ENCODE assay signal across 2 cellular contexts in the genomic region with DNA sequence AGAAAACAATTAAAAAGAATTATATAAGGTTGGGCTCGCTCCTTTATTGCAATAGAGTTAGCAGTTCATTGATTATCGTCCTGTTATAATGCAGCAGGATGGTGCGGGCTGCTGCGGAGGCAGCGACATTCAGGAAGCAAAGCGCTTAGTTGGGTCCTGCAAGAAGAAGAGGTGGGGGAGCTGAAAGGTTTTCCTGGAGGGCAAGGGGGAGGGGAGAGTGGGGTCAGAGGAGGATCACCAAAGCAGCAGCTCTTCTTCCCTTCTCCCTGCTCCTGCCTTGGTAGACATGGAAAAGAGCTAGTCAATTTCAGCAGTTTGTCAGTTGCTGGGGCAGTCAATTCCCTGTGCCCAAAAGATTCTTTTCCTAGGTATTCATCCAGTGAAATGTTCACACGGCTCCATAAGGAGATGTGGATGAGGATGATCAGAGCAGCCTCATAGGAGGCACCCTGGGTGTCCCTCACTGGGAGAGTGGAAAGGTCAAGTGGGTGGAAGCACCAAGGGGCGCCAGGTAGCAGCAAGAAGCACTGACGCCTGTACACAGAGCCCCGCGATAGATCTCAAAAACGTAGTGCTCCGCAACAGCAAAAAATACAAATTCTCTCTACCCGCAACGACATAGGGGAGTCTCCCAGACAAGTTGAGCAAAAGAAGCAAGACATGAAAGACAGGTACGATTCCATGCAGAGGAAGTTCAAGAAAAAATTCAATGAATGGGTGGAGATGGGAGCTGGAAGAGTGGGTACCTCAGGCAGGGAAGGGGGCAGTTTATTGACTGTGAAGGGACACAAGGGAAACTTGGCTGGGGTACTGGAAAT.
A peak's percentile ranks its signal among the peaks of the same experiment; 100 is the strongest.
TF ChIP-seq lines count a peak whose summit lies in the region.

No MANE protein-coding gene starts in this region.

TF ChIP-seq in HepG2, 621 proteins besides CTCF, POLR2A, EP300 and RAD21 (continues in another document):
- TF ChIP-seq TFDP2 (CRISPR knock-in tag; IDR thresholded peaks at IDR 0.05) (no peak), ZSCAN9 (CRISPR knock-in tag; IDR thresholded peaks at IDR 0.05; ENCODE audit: borderline replicate concordance) (no peak), ZNF652 (CRISPR knock-in tag; IDR thresholded peaks at IDR 0.05; ENCODE audit: borderline replicate concordance, low read depth) (no peak), ZNF446 (CRISPR knock-in tag; IDR thresholded peaks at IDR 0.05) (no peak), ZNF430 (CRISPR knock-in tag; IDR thresholded peaks at IDR 0.05) (0 out of 2 replicates have a peak, but pooled peaks have one; percentile 21), NFIB (CRISPR knock-in tag; IDR thresholded peaks at IDR 0.05; ENCODE audit: borderline replicate concordance) (0 out of 2 replicates have a peak, but pooled peaks have one; percentile 21), ZNF512B (CRISPR knock-in tag; IDR thresholded peaks at IDR 0.05; ENCODE audit: borderline replicate concordance) (no peak), CEBPG (CRISPR knock-in tag; IDR thresholded peaks at IDR 0.05) (no peak), ZNF747 (CRISPR knock-in tag; IDR thresholded peaks at IDR 0.05; ENCODE audit: borderline replicate concordance) (no peak), U2AF2 (IDR thresholded peaks at IDR 0.05; ENCODE audit: low read depth, low read length) (no peak), NCOA1 (CRISPR knock-in tag; IDR thresholded peaks at IDR 0.05) (no peak), SP140L (CRISPR knock-in tag; IDR thresholded peaks at IDR 0.05; ENCODE audit: borderline replicate concordance) (no peak), ZSCAN12 (CRISPR knock-in tag; IDR thresholded peaks at IDR 0.05) (no peak), NR2F6 (IDR thresholded peaks at IDR 0.05) (no peak), NR2F6 (CRISPR knock-in tag; IDR thresholded peaks at IDR 0.05) (peak; percentile 21; the same call in 1 of the 2 replicates), ZSCAN25 (CRISPR knock-in tag; IDR thresholded peaks at IDR 0.05) (no peak), DNMT1 (CRISPR knock-in tag; IDR thresholded peaks at IDR 0.05) (no peak), ZSCAN30 (CRISPR knock-in tag; IDR thresholded peaks at IDR 0.05) (no peak)
- TF ChIP-seq, protein P1, sequence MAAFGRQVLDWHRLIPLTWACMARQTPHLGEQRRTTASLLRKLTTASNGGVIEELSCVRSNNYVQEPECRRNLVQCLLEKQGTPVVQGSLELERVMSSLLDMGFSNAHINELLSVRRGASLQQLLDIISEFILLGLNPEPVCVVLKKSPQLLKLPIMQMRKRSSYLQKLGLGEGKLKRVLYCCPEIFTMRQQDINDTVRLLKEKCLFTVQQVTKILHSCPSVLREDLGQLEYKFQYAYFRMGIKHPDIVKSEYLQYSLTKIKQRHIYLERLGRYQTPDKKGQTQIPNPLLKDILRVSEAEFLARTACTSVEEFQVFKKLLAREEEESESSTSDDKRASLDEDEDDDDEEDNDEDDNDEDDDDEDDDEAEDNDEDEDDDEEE (CRISPR knock-in tag; IDR thresholded peaks at IDR 0.05) = no peak

TF ChIP-seq in H1, 55 proteins besides CTCF, POLR2A, EP300 and RAD21:
- TF ChIP-seq NRF1 (IDR thresholded peaks at IDR 0.05; ENCODE audit: low read depth, low read length) = no peak
- TF ChIP-seq RNF2 (IDR thresholded peaks at IDR 0.05; ENCODE audit: borderline replicate concordance, low read depth, low read length, missing control alignments, poor library complexity, severe bottlenecking) = no peak
- no peak for TF ChIP-seq CBX8 (IDR thresholded peaks at IDR 0.05; ENCODE audit: borderline replicate concordance, low read depth, low read length)
- TF ChIP-seq BRCA1 (IDR thresholded peaks at IDR 0.05; ENCODE audit: low read depth, low read length) = no peak
- TF ChIP-seq BACH1 (IDR thresholded peaks at IDR 0.05; ENCODE audit: low read length) = no peak
- no peak for TF ChIP-seq TEAD4 (IDR thresholded peaks at IDR 0.05; ENCODE audit: low read depth, low read length)
- TF ChIP-seq HDAC2 (IDR thresholded peaks at IDR 0.05; ENCODE audit: borderline replicate concordance in 1 of 2, low read depth in 2 of 2, low read length in 2 of 2) = no peak
- no peak for TF ChIP-seq ASH2L (IDR thresholded peaks at IDR 0.05; ENCODE audit: low read length)
